Comparison of ENCODE assay signal across 25 cellular contexts in genomic region chr15:97317163-97317562, GRCh38.
DNase-seq lines count a peak whose midpoint lies in the region; ATAC-seq, FAIRE-seq and TF ChIP-seq lines count a peak whose summit lies in the region.
"Had no signal": no experiment of that assay in that cellular context is flagged by ENCODE, and none has a peak within 500 bp of the region (broad histone marks: within the 10 kb centered on the region; RNA-seq: fewer than 3 reads in every experiment).

No MANE protein-coding gene starts in this region.

- no TSS peak for BruUV-seq in HepG2 (replicated peaks; lab: Mats Ljungman, UMichigan)
- BruUV-seq in K562 (replicated peaks; lab: Mats Ljungman, UMichigan): no TSS peak

- H3K79me2 ChIP-seq in HepG2 (ENCODE audit: insufficient read depth, low read length) (no peaks in the 10 kb centered on the region), K562 (ENCODE audit: control insufficient read depth, insufficient read depth, low read length) (no peaks in the 10 kb centered on the region)

- H3K27ac ChIP-seq in HepG2 (ENCODE audit: extremely low read length, insufficient read depth, low read length) (no peak overlapping the region), right lobe of liver (no peak overlapping the region), K562 (ENCODE audit: extremely low read depth, low read depth, low read length) (no peak overlapping the region)
- H3K27ac ChIP-seq: 22Rv1, BLaER1 had no signal

- POLR2A ChIA-PET in HepG2 (lab: Yijun Ruan, JAX): no interaction called here
- POLR2A ChIA-PET in K562 (lab: Yijun Ruan, JAX): no interaction called here

- H3K4me1 ChIP-seq in HepG2 (ENCODE audit: insufficient read depth, low read length) (no peaks in the 10 kb centered on the region), right lobe of liver (no peaks in the 10 kb centered on the region), K562 (replicated peaks in 1 of 2; ENCODE audit: control insufficient read depth in 2 of 2, insufficient read depth in 2 of 2, low read length in 2 of 2) (no peaks in the 10 kb centered on the region)
- H3K4me1 ChIP-seq: BE2C, BLaER1 had no signal

- H3K4me1 Mint-ChIP-seq in nephron progenitor cell: peaks cover 23% of the 10 kb centered on the region
- no peaks in the 10 kb centered on the region for H3K4me1 Mint-ChIP-seq in stimulated activated memory B cell treated with anti-CD40 and anti-IgM and Interleukin-4, amounts not matched to agents 10 μg/mL and 1 μg/mL and 100 μg/mL, for 72 hours
- H3K4me1 Mint-ChIP-seq: CD14-positive monocyte; CD4-positive, alpha-beta memory T cell; CD4-positive, CD25-positive, alpha-beta regulatory T cell; CD8-positive, alpha-beta memory T cell had no signal

- no peaks in the 10 kb centered on the region for H3K36me3 Mint-ChIP-seq in nephron progenitor cell (ENCODE audit: low read depth)
- H3K36me3 Mint-ChIP-seq in stimulated activated memory B cell treated with anti-CD40 and anti-IgM and Interleukin-4, amounts not matched to agents 10 μg/mL and 1 μg/mL and 100 μg/mL, for 72 hours: no peaks in the 10 kb centered on the region
- H3K36me3 Mint-ChIP-seq: CD14-positive monocyte; CD4-positive, alpha-beta memory T cell; CD4-positive, CD25-positive, alpha-beta regulatory T cell; CD8-positive, alpha-beta memory T cell had no signal

- TF ChIP-seq EP300 in HepG2 (IDR thresholded peaks at IDR 0.05; ENCODE audit: low read depth in 2 of 2, low read length in 2 of 2): no peak
- TF ChIP-seq EP300 in HepG2 (CRISPR knock-in tag; IDR thresholded peaks at IDR 0.05; ENCODE audit: borderline replicate concordance): no peak
- TF ChIP-seq EP300 in K562 (IDR thresholded peaks at IDR 0.05; ENCODE audit: low read length): no peak

- FAIRE-seq in HepG2 (lab: Jason Lieb, UNC) (no peak), K562 (lab: Jason Lieb, UNC) (no peak)
- FAIRE-seq: GM12878, GM12892, GM18507 had no signal

- intact Hi-C loops in HepG2 (cut with micrococcal nuclease; ENCODE audit: unreplicated experiment): no loop called here
- intact Hi-C loops in right lobe of liver (cut with DNase I): no loop called here
- intact Hi-C loops in K562 (cut with micrococcal nuclease): no loop called here

- H2AFZ ChIP-seq in HepG2 (ENCODE audit: low read length): no peak overlapping the region
- H2AFZ ChIP-seq in K562 (ENCODE audit: low read depth, low read length): no peak overlapping the region

- DNase-seq in HepG2 (ENCODE audit: low spot score) (no peak), right lobe of liver (no peak), K562 (ENCODE audit: extremely low read depth in 1 of 4, low spot score in 3 of 4) (no peak), nephron progenitor cell (no peak), KBM-7 (no peak)
- DNase-seq: ACHN; BE2C; C1 segment of cervical spinal cord; CD4-positive, alpha-beta memory T cell; CD4-positive, CD25-positive, alpha-beta regulatory T cell; CD8-positive, alpha-beta memory T cell; COR-L47; DMS 273 treated with DMSO at 0.1 percent for 48 hours; DMS53; DMS79; DND-41; EL; GDM1 had no signal

- H3K4me2 ChIP-seq in HepG2 (ENCODE audit: low read depth, low read length) (no peak overlapping the region), K562 (ENCODE audit: insufficient read depth, low read length) (no peak overlapping the region)
- H3K4me2 ChIP-seq: BLaER1 had no signal

- CTCF ChIA-PET in HepG2 (lab: Yijun Ruan, JAX; ENCODE audit: low intra/inter-chr PET ratio, low total read pairs) (no interaction called here), K562 (lab: Yijun Ruan, JAX; ENCODE audit: low intra/inter-chr PET ratio) (no interaction called here)

- H3K4me3 ChIP-seq in HepG2 (replicated peaks in 1 of 3; ENCODE audit: insufficient read depth in 1 of 3, low read depth in 2 of 3, low read length in 3 of 3) (no peak overlapping the region), right lobe of liver (no peak overlapping the region), K562 (no peak overlapping the region)
- H3K4me3 ChIP-seq: BLaER1, GM12878 had no signal

- H3K9me3 ChIP-seq in HepG2 (ENCODE audit: low read length) (peaks cover 58% of the 10 kb centered on the region), right lobe of liver (no peaks in the 10 kb centered on the region), K562 (replicated peaks; ENCODE audit: control insufficient read depth, insufficient read depth, low read depth, low read length) (no peaks in the 10 kb centered on the region; the same call in 1 of the 2 replicates)
- H3K9me3 ChIP-seq: BE2C, BLaER1 had no signal

- H3K27me3 Mint-ChIP-seq in nephron progenitor cell (ENCODE audit: low read depth, poor library complexity): peaks cover 4% of the 10 kb centered on the region
- no peaks in the 10 kb centered on the region for H3K27me3 Mint-ChIP-seq in stimulated activated memory B cell treated with anti-CD40 and anti-IgM and Interleukin-4, amounts not matched to agents 10 μg/mL and 1 μg/mL and 100 μg/mL, for 72 hours
- H3K27me3 Mint-ChIP-seq: CD4-positive, alpha-beta memory T cell; CD4-positive, CD25-positive, alpha-beta regulatory T cell; CD8-positive, alpha-beta memory T cell had no signal

- H3K9me3 Mint-ChIP-seq in nephron progenitor cell: no peaks in the 10 kb centered on the region
- peaks cover 3% of the 10 kb centered on the region for H3K9me3 Mint-ChIP-seq in stimulated activated memory B cell treated with anti-CD40 and anti-IgM and Interleukin-4, amounts not matched to agents 10 μg/mL and 1 μg/mL and 100 μg/mL, for 72 hours

- H3K9ac ChIP-seq in HepG2 (ENCODE audit: insufficient read depth, low read depth, low read length) (no peak overlapping the region), K562 (ENCODE audit: insufficient read depth in 1 of 2, low read depth in 2 of 2, low read length in 2 of 2) (no peak overlapping the region)
- H3K9ac ChIP-seq: BLaER1 had no signal

- no peak overlapping the region for H3K4me3 Mint-ChIP-seq in nephron progenitor cell
- no peak overlapping the region for H3K4me3 Mint-ChIP-seq in stimulated activated memory B cell treated with anti-CD40 and anti-IgM and Interleukin-4, amounts not matched to agents 10 μg/mL and 1 μg/mL and 100 μg/mL, for 72 hours
- H3K4me3 Mint-ChIP-seq: CD14-positive monocyte; CD4-positive, alpha-beta memory T cell; CD4-positive, CD25-positive, alpha-beta regulatory T cell; CD8-positive, alpha-beta memory T cell had no signal

- H4K20me1 ChIP-seq in HepG2 (ENCODE audit: insufficient read depth, low read length) (no peaks in the 10 kb centered on the region), K562 (replicated peaks; ENCODE audit: control insufficient read depth, insufficient read depth, low read length) (no peaks in the 10 kb centered on the region)
- H4K20me1 ChIP-seq: BLaER1 had no signal

- peak overlapping the region; percentile 19 for H3K27ac Mint-ChIP-seq in nephron progenitor cell
- H3K27ac Mint-ChIP-seq in stimulated activated memory B cell treated with anti-CD40 and anti-IgM and Interleukin-4, amounts not matched to agents 10 μg/mL and 1 μg/mL and 100 μg/mL, for 72 hours: no peak overlapping the region
- H3K27ac Mint-ChIP-seq: CD14-positive monocyte; CD4-positive, alpha-beta memory T cell; CD4-positive, CD25-positive, alpha-beta regulatory T cell; CD8-positive, alpha-beta memory T cell had no signal

- TF ChIP-seq RAD21 in HepG2 (CRISPR knock-in tag; IDR thresholded peaks at IDR 0.05) (no peak), K562 (CRISPR knock-in tag; conservative IDR thresholded peaks at IDR 0.05 in 1 of 2, IDR thresholded peaks at IDR 0.05 in 1 of 2) (no peak)

- no peaks in the 10 kb centered on the region for H3K36me3 ChIP-seq in HepG2 (replicated peaks in 1 of 2; ENCODE audit: control insufficient read depth in 1 of 2, insufficient read depth in 2 of 2, low read length in 2 of 2)
- no peaks in the 10 kb centered on the region for H3K36me3 ChIP-seq in right lobe of liver
- no peaks in the 10 kb centered on the region for H3K36me3 ChIP-seq in K562 (ENCODE audit: control insufficient read depth, insufficient read depth, low read length)
- H3K36me3 ChIP-seq: BE2C, BLaER1 had no signal

- no peak for ATAC-seq in HepG2
- no peak for ATAC-seq in right lobe of liver
- ATAC-seq in K562: no peak
- no peak for ATAC-seq in stimulated activated memory B cell treated with anti-CD40 and anti-IgM and Interleukin-4, amounts not matched to agents 10 μg/mL and 1 μg/mL and 100 μg/mL, for 72 hours
- ATAC-seq: GM12878 had no signal

- 1% methylated on average over 3 of the region's 3 CpGs for WGBS in HepG2 (ENCODE audit: low lambda C conversion rate)
- WGBS in right lobe of liver (ENCODE audit: insufficient coverage, low coverage, low lambda C conversion rate, missing lambda C conversion rate): 66% methylated on average over 3 of the region's 3 CpGs
- 0% methylated on average over 3 of the region's 3 CpGs for WGBS in K562 (ENCODE audit: insufficient coverage, low coverage, missing lambda C conversion rate)

- no peak for TF ChIP-seq POLR2A in HepG2 (IDR thresholded peaks at IDR 0.05; ENCODE audit: insufficient read depth in 1 of 2, low read depth in 2 of 2, low read length in 2 of 2)
- TF ChIP-seq POLR2A in right lobe of liver (IDR thresholded peaks at IDR 0.05): no peak
- TF ChIP-seq POLR2A in K562 (conservative IDR thresholded peaks at IDR 0.05): no peak

- no peaks in the 10 kb centered on the region; a peak in 1 of 5 replicates for H3K27me3 ChIP-seq in HepG2 (ENCODE audit: control insufficient read depth in 1 of 2, insufficient read depth in 2 of 2, low read length in 2 of 2)
- H3K27me3 ChIP-seq in right lobe of liver: no peaks in the 10 kb centered on the region
- no peaks in the 10 kb centered on the region for H3K27me3 ChIP-seq in K562 (ENCODE audit: control insufficient read depth in 2 of 2, insufficient read depth in 2 of 2, low read length in 2 of 2)
- H3K27me3 ChIP-seq: BE2C, BLaER1 had no signal

- TF ChIP-seq CTCF in HepG2 (CRISPR knock-in tag; IDR thresholded peaks at IDR 0.05) (no peak), right lobe of liver (IDR thresholded peaks at IDR 0.05) (no peak), K562 (IDR thresholded peaks at IDR 0.05 in 2 of 3, conservative IDR thresholded peaks at IDR 0.05 in 1 of 3; ENCODE audit: insufficient read depth in 2 of 3, low read depth in 1 of 3, low read length in 3 of 3) (no peak), nephron progenitor cell (IDR thresholded peaks at IDR 0.05) (no peak)

- in situ Hi-C loops in HepG2 (cut with HindIII; ENCODE audit: extremely low pct_ligation_motif_present, low pct_unique_long_range_greater_than_20kb) (no loop called here), K562 (cut with MboI) (no loop called here), KBM-7 (cut with MboI; ENCODE audit: low pct_unique_long_range_greater_than_20kb, low sequenced_read_pairs) (no loop called here)

- H3K9me1 ChIP-seq in K562 (ENCODE audit: control insufficient read depth, insufficient read depth, low read length): no peaks in the 10 kb centered on the region

TF ChIP-seq in HepG2, 621 proteins besides CTCF, POLR2A, EP300 and RAD21 (continues in another document):
- TF ChIP-seq MAFF (IDR thresholded peaks at IDR 0.05; ENCODE audit: low read depth, low read length) (peak; percentile 65; the same call in 1 of the 2 replicates), MAFK (conservative IDR thresholded peaks at IDR 0.05 in 1 of 2, IDR thresholded peaks at IDR 0.05 in 1 of 2; ENCODE audit: low read length in 2 of 2) (peak; percentile 59 to 88; a peak in 3 of 4 replicates)

TF ChIP-seq in K562, 482 proteins besides CTCF, POLR2A, EP300 and RAD21:
- TF ChIP-seq ZKSCAN8 (CRISPR knock-in tag; IDR thresholded peaks at IDR 0.05) (no peak), HIVEP1 (CRISPR knock-in tag; IDR thresholded peaks at IDR 0.05) (no peak), MAFK (IDR thresholded peaks at IDR 0.05; ENCODE audit: low read length) (peak; percentile 44; the same call in 1 of the 2 replicates)

Comparison
In these comparisons a context has a peak if more than half of its experiments do, and no peak if none do; other contexts are left out.
1. Of the 241 proteins assayed by ChIP-seq in both HepG2 and K562: peak only in HepG2: MAFF; only in K562: none; in both: MAFK; in neither: 239.